In the genomic region with DNA sequence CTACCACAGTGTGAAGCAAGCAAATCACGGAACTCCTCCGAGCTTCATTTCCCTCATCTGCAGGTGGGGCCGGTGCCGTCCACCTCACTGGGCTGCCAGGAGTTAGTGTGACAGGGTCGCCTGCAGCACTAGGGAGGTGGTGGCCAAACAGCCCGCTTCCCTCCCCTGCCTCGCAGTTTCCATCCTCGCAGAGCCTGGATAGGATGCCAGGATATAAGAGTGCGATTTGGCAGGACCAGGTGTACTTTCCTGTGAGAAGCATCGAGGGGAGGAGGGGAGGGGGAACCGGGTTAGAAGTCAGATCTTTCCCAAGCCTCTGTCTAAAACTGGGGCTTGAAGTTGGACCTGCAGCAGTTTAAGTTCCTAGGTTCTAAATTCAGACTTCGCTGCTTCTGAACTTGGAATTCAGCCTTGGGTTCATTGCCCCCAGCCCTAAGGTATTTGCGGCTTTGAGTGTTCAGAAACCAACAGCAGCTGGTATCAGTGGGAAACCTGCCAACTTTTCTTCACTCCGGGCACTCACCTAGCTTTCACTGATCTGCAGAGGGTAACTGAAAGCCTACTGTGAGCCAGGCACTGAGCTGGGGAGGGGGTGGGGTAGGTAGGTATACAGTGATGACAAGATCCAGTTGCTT, we compare ENCODE assay signal across 8 cellular contexts. TPM values are rescaled to one million over a fixed set of nuclear protein-coding genes. Genes with fewer than 3 reads are reported as not detected.
DNase-seq lines count a peak whose midpoint lies in the region; ATAC-seq and TF ChIP-seq lines count a peak whose summit lies in the region.

No MANE protein-coding gene starts in this region.

- no peak overlapping the region for H2AK5ac ChIP-seq in neuronal stem cell (ENCODE audit: low read depth, low read length)

- peak; percentile 62 for DNase-seq in GM23338 (ENCODE audit: low spot score)
- peak; percentile 78 to 90 for DNase-seq in NCI-H526 (lab: John Stamatoyannopoulos, UW)
- peak; percentile 14 for DNase-seq in activated T-helper 2 cell treated with anti-CD3 and anti-CD28 coated beads, Interferon-gamma antibody, Interleukin-2, Interleukin-4, amounts not matched to agents 10 μg/mL and 5 μg/mL and 100 μg/mL, durations not matched to agents 14 hours and 24 hours and 36 hours (ENCODE audit: low spot score)
- peak in 1 of 2 donors; percentile 63 for DNase-seq in foreskin fibroblast
- DNase-seq in neuronal stem cell (ENCODE audit: low spot score), result no peak
- DNase-seq in AG20443 (ENCODE audit: low spot score), result no peak
- DNase-seq in HPDE6-E6E7 (ENCODE audit: extremely low spot score), result no peak

- TF ChIP-seq CTCF in GM23338 (conservative IDR thresholded peaks at IDR 0.05; ENCODE audit: low read depth in 2 of 2) (no peak), foreskin fibroblast (IDR thresholded peaks at IDR 0.05; ENCODE audit: low read depth, low read length) (no peak)

- peaks cover 9% of the 10 kb centered on the region; the same call in 2 of the 3 replicates for H3K36me3 Mint-ChIP-seq in GM23338 (ENCODE audit: low read depth)
- peaks cover 38% of the 10 kb centered on the region for H3K36me3 Mint-ChIP-seq in activated T-helper 2 cell treated with anti-CD3 and anti-CD28 coated beads, Interferon-gamma antibody, Interleukin-2, Interleukin-4, amounts not matched to agents 10 μg/mL and 5 μg/mL and 100 μg/mL, durations not matched to agents 14 hours and 24 hours and 36 hours (ENCODE audit: low read depth)

- intact Hi-C loops in activated T-helper 2 cell treated with anti-CD3 and anti-CD28 coated beads, Interferon-gamma antibody, Interleukin-2, Interleukin-4, amounts not matched to agents 10 μg/mL and 5 μg/mL and 100 μg/mL, durations not matched to agents 14 hours and 24 hours and 36 hours (cut with micrococcal nuclease), result loop anchor here (1.0 to 2.0 kb wide), 2 partner anchors 31 to 239 kb away; partner anchors contain the start of gene OMA1

- peaks cover 3% of the 10 kb centered on the region for H3K79me1 ChIP-seq in neuronal stem cell (ENCODE audit: low read depth, low read length)

- no peak overlapping the region for H2BK15ac ChIP-seq in neuronal stem cell (ENCODE audit: low read length)

- H3K79me2 ChIP-seq in GM23338 (replicated peaks; ENCODE audit: insufficient read depth), result peaks cover 14% of the 10 kb centered on the region; the same call in 1 of the 2 replicates

- H3K27ac ChIP-seq in GM23338 (ENCODE audit: low read depth) (no peak overlapping the region), neuronal stem cell (replicated peaks; ENCODE audit: low read length) (no peak overlapping the region)

- H3K9me2 ChIP-seq in GM23338 (ENCODE audit: insufficient read depth), result no peaks in the 10 kb centered on the region

- H3K4me3 ChIP-seq in GM23338 (peak overlapping the region; percentile 76), foreskin fibroblast (ENCODE audit: low read depth in 1 of 2, low read length in 2 of 2) (peak overlapping the region; percentile 73 to 81), neuronal stem cell (ENCODE audit: low read length in 2 of 2) (peak overlapping the region; percentile 66 to 68)

- peaks cover 11% of the 10 kb centered on the region; the same call in 1 of the 3 replicates for H3K9me3 Mint-ChIP-seq in GM23338
- H3K9me3 Mint-ChIP-seq in activated T-helper 2 cell treated with anti-CD3 and anti-CD28 coated beads, Interferon-gamma antibody, Interleukin-2, Interleukin-4, amounts not matched to agents 10 μg/mL and 5 μg/mL and 100 μg/mL, durations not matched to agents 14 hours and 24 hours and 36 hours, result peaks cover 19% of the 10 kb centered on the region

- peaks cover 0 to 6% of the 10 kb centered on the region in 2 donors for H3K9me3 ChIP-seq in neuronal stem cell (replicated peaks in 1 of 2; ENCODE audit: control insufficient read depth in 2 of 2, insufficient read depth in 1 of 2, low read depth in 1 of 2, low read length in 2 of 2)

- no peak overlapping the region for H2BK12ac ChIP-seq in neuronal stem cell (ENCODE audit: low read length)

- H3F3A ChIP-seq in GM23338 (replicated peaks; ENCODE audit: low read depth), result peaks cover 3% of the 10 kb centered on the region; the same call in 1 of the 2 replicates

- H4K8ac ChIP-seq in neuronal stem cell (ENCODE audit: low read depth, low read length), result no peak overlapping the region

- peak; percentile 3 for ATAC-seq in GM23338
- ATAC-seq in GM19397 (IDR thresholded peaks at IDR 0.05; ENCODE audit: unreplicated experiment), result no peak

- H3K4me1 ChIP-seq in GM23338 (ENCODE audit: insufficient read depth), result peaks cover 14% of the 10 kb centered on the region
- H3K4me1 ChIP-seq in neuronal stem cell (ENCODE audit: control insufficient read depth in 2 of 2, insufficient read depth in 1 of 2, low read depth in 1 of 2, low read length in 2 of 2), result peaks cover 9 to 18% of the 10 kb centered on the region in 2 donors

- peaks cover 36% of the 10 kb centered on the region for H3K27me3 Mint-ChIP-seq in GM23338 (ENCODE audit: insufficient read depth, low read depth, poor library complexity)
- peaks cover 10% of the 10 kb centered on the region for H3K27me3 Mint-ChIP-seq in activated T-helper 2 cell treated with anti-CD3 and anti-CD28 coated beads, Interferon-gamma antibody, Interleukin-2, Interleukin-4, amounts not matched to agents 10 μg/mL and 5 μg/mL and 100 μg/mL, durations not matched to agents 14 hours and 24 hours and 36 hours (ENCODE audit: low read depth)

- no peak overlapping the region for H2BK5ac ChIP-seq in neuronal stem cell (ENCODE audit: low read length)

- H3K4me3 Mint-ChIP-seq in GM23338, result peak overlapping the region; percentile 83
- H3K4me3 Mint-ChIP-seq in activated T-helper 2 cell treated with anti-CD3 and anti-CD28 coated beads, Interferon-gamma antibody, Interleukin-2, Interleukin-4, amounts not matched to agents 10 μg/mL and 5 μg/mL and 100 μg/mL, durations not matched to agents 14 hours and 24 hours and 36 hours (ENCODE audit: low read depth), result peak overlapping the region; percentile 91

- peaks cover 21% of the 10 kb centered on the region for H3K4me1 Mint-ChIP-seq in GM23338
- peaks cover 16% of the 10 kb centered on the region for H3K4me1 Mint-ChIP-seq in activated T-helper 2 cell treated with anti-CD3 and anti-CD28 coated beads, Interferon-gamma antibody, Interleukin-2, Interleukin-4, amounts not matched to agents 10 μg/mL and 5 μg/mL and 100 μg/mL, durations not matched to agents 14 hours and 24 hours and 36 hours (ENCODE audit: low read depth)

- H3K4ac ChIP-seq in neuronal stem cell (ENCODE audit: low read length), result no peak overlapping the region

- no peak overlapping the region for H3K18ac ChIP-seq in neuronal stem cell (ENCODE audit: low read length)

- H2BK120ac ChIP-seq in neuronal stem cell (ENCODE audit: low read depth, low read length), result no peak overlapping the region

- H4K91ac ChIP-seq in neuronal stem cell (ENCODE audit: low read depth, low read length, poor library complexity), result no peak overlapping the region

- H3K14ac ChIP-seq in neuronal stem cell (ENCODE audit: low read length), result no peak overlapping the region

- H3K27me3 ChIP-seq in GM23338 (ENCODE audit: insufficient read depth) (peaks cover 55% of the 10 kb centered on the region), neuronal stem cell (ENCODE audit: control insufficient read depth in 3 of 3, insufficient read depth in 3 of 3, low read depth in 1 of 3, low read length in 3 of 3) (peaks cover 2 to 32% (median 32%) of the 10 kb centered on the region in 3 experiments)

- no peak overlapping the region for H3K27ac Mint-ChIP-seq in GM23338
- peak overlapping the region; percentile 93 for H3K27ac Mint-ChIP-seq in activated T-helper 2 cell treated with anti-CD3 and anti-CD28 coated beads, Interferon-gamma antibody, Interleukin-2, Interleukin-4, amounts not matched to agents 10 μg/mL and 5 μg/mL and 100 μg/mL, durations not matched to agents 14 hours and 24 hours and 36 hours

- no CpG with 5 or more reads among the region's 14 CpGs for WGBS in neuronal stem cell (ENCODE audit: extremely low coverage in 2 of 2, insufficient read length in 2 of 2, insufficient replicate concordance in 1 of 2), 2 donors

- H3K23ac ChIP-seq in neuronal stem cell (ENCODE audit: low read depth, low read length, poor library complexity), result no peak overlapping the region

- H3K4me2 ChIP-seq in GM23338 (peak overlapping the region; percentile 95), neuronal stem cell (ENCODE audit: insufficient read depth, low read length, poor library complexity, severe bottlenecking) (peak overlapping the region; percentile 99)

- H3K9ac ChIP-seq in neuronal stem cell (ENCODE audit: low read depth, low read length, poor library complexity), result no peak overlapping the region

- no peaks in the 10 kb centered on the region for H3K36me3 ChIP-seq in GM23338 (ENCODE audit: insufficient read depth)
- H3K36me3 ChIP-seq in neuronal stem cell (replicated peaks in 1 of 2; ENCODE audit: control insufficient read depth in 2 of 2, insufficient read depth in 2 of 2, low read length in 2 of 2), result no peaks in the 10 kb centered on the region

- peak overlapping the region; percentile 95 for H2AFZ ChIP-seq in GM23338
- peak overlapping the region; percentile 93 for H2AFZ ChIP-seq in neuronal stem cell (ENCODE audit: low read length)

- H4K20me1 ChIP-seq in GM23338 (replicated peaks; ENCODE audit: insufficient read depth), result no peaks in the 10 kb centered on the region

TF ChIP-seq in GM23338, 12 proteins besides CTCF, POLR2A, EP300 and RAD21 (continues in another document):
- TF ChIP-seq CREB1 (CRISPR knock-in tag; IDR thresholded peaks at IDR 0.05; ENCODE audit: low read depth), result no peak

RNA-seq across cellular contexts. Expression of gene JUN, which starts 1.7 kb away (rescaled TPM):
- 21.6 and 28.5 TPM in 2 replicates for total RNA-seq in GM23338 (2014; rRNA removed; shearing (Covaris generic))
- polyA plus RNA-seq in GM23338 (2016; fragmentation: Nextera tagmentation; extraction: Ambion mirVana), result 19.6 and 23.3 TPM in 2 replicates
- 29.5 and 30.2 TPM in 2 replicates for total RNA-seq in activated T-helper 2 cell treated with anti-CD3 and anti-CD28 coated beads, Interferon-gamma antibody, Interleukin-2, Interleukin-4, amounts not matched to agents 10 μg/mL and 5 μg/mL and 100 μg/mL, durations not matched to agents 14 hours and 24 hours and 36 hours
- 6.3 TPM for polyA plus RNA-seq in neuronal stem cell (2013, experiment 1 of 2)
- 6.3 TPM for polyA plus RNA-seq in neuronal stem cell (2013, experiment 2 of 2)

Comparison
In these comparisons a context has a peak if more than half of its experiments do, and no peak if none do; other contexts are left out.
1. DNase-seq: peak in GM23338 (single experiment), NCI-H526 (2 of 2) and activated T-helper 2 cell treated with anti-CD3 and anti-CD28 coated beads, Interferon-gamma antibody, Interleukin-2, Interleukin-4, amounts not matched to agents 10 μg/mL and 5 μg/mL and 100 μg/mL, durations not matched to agents 14 hours and 24 hours and 36 hours (single experiment); none in neuronal stem cell (single experiment), AG20443 (single experiment) and HPDE6-E6E7 (single experiment).
2. Peak in every context shown above with its lines, with median percentiles within 50 percentile points of each other: H3K4me3 ChIP-seq.